Comparison of ENCODE assay signal across 8 cellular contexts in genomic region chr12:6336859-6337744, GRCh38. TPM values are rescaled to one million over a fixed set of nuclear protein-coding genes. Genes with fewer than 3 reads are reported as not detected.
A peak's percentile ranks its signal among the peaks of the same experiment; 100 is the strongest.
DNase-seq lines count a peak whose midpoint lies in the region; ATAC-seq, FAIRE-seq and TF ChIP-seq lines count a peak whose summit lies in the region.

No MANE protein-coding gene starts in this region.

- H3K9ac ChIP-seq in HCT116 (ENCODE audit: low read length) (peak overlapping the region; percentile 90), neural progenitor cell (no peak overlapping the region)

- H3K4me2 ChIP-seq in HCT116 (ENCODE audit: low read length): peak overlapping the region; percentile 97
- H3K4me2 ChIP-seq in neural progenitor cell: peak overlapping the region; percentile 74

- H3K4me1 ChIP-seq in HCT116 (ENCODE audit: control insufficient read depth in 1 of 2, insufficient read depth in 2 of 2, low read length in 2 of 2): peaks cover 56 to 81% of the 10 kb centered on the region in 2 experiments
- H3K4me1 ChIP-seq in neural progenitor cell: peaks cover 53% of the 10 kb centered on the region

- H3K4me3 ChIP-seq in HCT116 (replicated peaks in 1 of 2; ENCODE audit: low read depth in 1 of 2, low read length in 2 of 2): peak overlapping the region; percentile 58 to 64
- peak overlapping the region; percentile 37 for H3K4me3 ChIP-seq in neural progenitor cell

- H3K36me3 Mint-ChIP-seq in neural progenitor cell (peaks cover 12% of the 10 kb centered on the region), HFFc6 (ENCODE audit: low read depth) (peaks cover 17% of the 10 kb centered on the region; the same call in 1 of the 2 replicates)

- no peaks in the 10 kb centered on the region for H3K9me2 ChIP-seq in HCT116 (ENCODE audit: insufficient read depth)

- intact Hi-C loops in HCT116 (cut with micrococcal nuclease): loop anchor here (1.0 to 10.0 kb wide), 5 partner anchors 34 to 198 kb away; partner anchors contain the start of genes GAPDH and LTBR

- H3K4me1 Mint-ChIP-seq in neural progenitor cell (peaks cover 31% of the 10 kb centered on the region), HFFc6 (ENCODE audit: low read depth) (peaks cover 44% of the 10 kb centered on the region)

- H2AFZ ChIP-seq in HCT116 (ENCODE audit: low read depth, low read length, poor library complexity, severe bottlenecking) (no peak overlapping the region), neural progenitor cell (replicated peaks) (no peak overlapping the region)

- H3K27me3 ChIP-seq in HCT116 (ENCODE audit: insufficient read depth, low read length): no peaks in the 10 kb centered on the region
- H3K27me3 ChIP-seq in neural progenitor cell: no peaks in the 10 kb centered on the region

- H3K27ac ChIP-seq in HCT116 (ENCODE audit: low read depth, low read length) (peak overlapping the region; percentile 99), neural progenitor cell (peak overlapping the region; percentile 92)

- H3K9me3 ChIP-seq in HCT116 (ENCODE audit: control insufficient read depth in 1 of 2, insufficient read depth in 1 of 2, low read depth in 1 of 2, low read length in 2 of 2) (no peaks in the 10 kb centered on the region), neural progenitor cell (ENCODE audit: low read depth) (no peaks in the 10 kb centered on the region)

- H3K36me3 ChIP-seq in HCT116 (ENCODE audit: control insufficient read depth in 1 of 2, insufficient read depth in 2 of 2, low read length in 2 of 2): peaks cover 18 to 30% of the 10 kb centered on the region in 2 experiments
- H3K36me3 ChIP-seq in neural progenitor cell: no peaks in the 10 kb centered on the region

- DNase-seq in HCT116 (ENCODE audit: low read depth, low spot score) (no peak), UCSD-AML1 (lab: John Stamatoyannopoulos, UW; ENCODE audit: unreplicated experiment) (peak; percentile 87), neural progenitor cell (ENCODE audit: low spot score) (no peak), HFFc6 (no peak), RCC 7860 (ENCODE audit: low spot score) (no peak), frontal cortex (ENCODE audit: low spot score in 2 of 2) (no peak)
- peak; percentile 38 for DNase-seq in effector CD8-positive, alpha-beta T cell (lab: John Stamatoyannopoulos, UW)

- H4K20me1 ChIP-seq in HCT116 (ENCODE audit: insufficient read depth) (no peaks in the 10 kb centered on the region), neural progenitor cell (ENCODE audit: low read depth) (peaks cover 4% of the 10 kb centered on the region)

- TF ChIP-seq CTCF in HCT116 (IDR thresholded peaks at IDR 0.05 in 2 of 3, conservative IDR thresholded peaks at IDR 0.05 in 1 of 3; ENCODE audit: borderline replicate concordance in 1 of 3, insufficient read depth in 1 of 3, low read depth in 2 of 3, low read length in 2 of 3) (no peak), neural progenitor cell (IDR thresholded peaks at IDR 0.05) (no peak), HFFc6 (IDR thresholded peaks at IDR 0.05) (no peak)

- BruUV-seq in HCT116 (replicated peaks; lab: Mats Ljungman, UMichigan): TSS peak; percentile 93

- ATAC-seq in HCT116 (peak; percentile 4), GM19467 (IDR thresholded peaks at IDR 0.05; ENCODE audit: unreplicated experiment) (no peak)

- POLR2A ChIA-PET in HCT116 (lab: Charles Lee): interaction anchor here (0.7 to 2.9 kb wide), 23 partner anchors 9 to 276 kb away, joined by 3 to 34 read pairs (median 5); partner anchors contain the start of genes GAPDH, LTBR, SCNN1A and VAMP1

- no peaks in the 10 kb centered on the region for H3K9me3 Mint-ChIP-seq in neural progenitor cell
- no peaks in the 10 kb centered on the region for H3K9me3 Mint-ChIP-seq in HFFc6

- H3K27ac Mint-ChIP-seq in neural progenitor cell (no peak overlapping the region), HFFc6 (no peak overlapping the region)

- peaks cover 2% of the 10 kb centered on the region for H3K27me3 Mint-ChIP-seq in neural progenitor cell (ENCODE audit: insufficient read depth, low read depth)
- H3K27me3 Mint-ChIP-seq in HFFc6 (ENCODE audit: insufficient read depth): no peaks in the 10 kb centered on the region; the same call in 1 of the 2 replicates

- no peak for TF ChIP-seq POLR2A in HCT116 (IDR thresholded peaks at IDR 0.05; ENCODE audit: borderline replicate concordance, extremely low read depth, insufficient read depth, insufficient read length)

- peaks cover 44% of the 10 kb centered on the region for H3F3A ChIP-seq in neural progenitor cell (ENCODE audit: low read depth)

- CTCF ChIA-PET in HCT116 (lab: Charles Lee): interaction anchor here (0.5 to 2.1 kb wide), 9 partner anchors 9 to 270 kb away, joined by 3 to 15 read pairs (median 4); partner anchors contain the start of gene SCNN1A

- no peak for FAIRE-seq in RCC 7860 (lab: Jason Lieb, UNC)
- no peak for FAIRE-seq in frontal cortex (lab: Jason Lieb, UNC)

- H3K79me2 ChIP-seq in HCT116 (ENCODE audit: insufficient read depth, low read length) (peaks cover 96% of the 10 kb centered on the region), neural progenitor cell (ENCODE audit: low read depth) (peaks cover 75% of the 10 kb centered on the region)

- no peak for TF ChIP-seq RAD21 in HCT116 (IDR thresholded peaks at IDR 0.05; ENCODE audit: low read depth)

- RAD21 ChIA-PET in HCT116 (lab: Charles Lee; ENCODE audit: low non-redundant PET in 1 of 2, low total read pairs in 2 of 2, uncharacterized antibody in 2 of 2, unreplicated experiment in 2 of 2): interaction anchor here (0.6 to 1.6 kb wide), 5 partner anchors 8 to 128 kb away, joined by 3 to 7 read pairs (median 5); partner anchors contain the start of gene LTBR (in 1 of the 2)

- H3K4me3 Mint-ChIP-seq in neural progenitor cell (no peak overlapping the region), HFFc6 (no peak overlapping the region)

TF ChIP-seq in HCT116, 20 proteins besides CTCF, POLR2A, EP300 and RAD21:
- no peak for TF ChIP-seq FOSL1 (IDR thresholded peaks at IDR 0.05; ENCODE audit: low read depth)
- no peak for TF ChIP-seq ZNF274 (IDR thresholded peaks at IDR 0.05; ENCODE audit: low read depth, low read length)
- TF ChIP-seq, protein P1, sequence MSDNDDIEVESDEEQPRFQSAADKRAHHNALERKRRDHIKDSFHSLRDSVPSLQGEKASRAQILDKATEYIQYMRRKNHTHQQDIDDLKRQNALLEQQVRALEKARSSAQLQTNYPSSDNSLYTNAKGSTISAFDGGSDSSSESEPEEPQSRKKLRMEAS (IDR thresholded peaks at IDR 0.05): no peak
- TF ChIP-seq ATF3 (IDR thresholded peaks at IDR 0.05): no peak
- TF ChIP-seq POLR2AphosphoS5 (IDR thresholded peaks at IDR 0.05; ENCODE audit: low read depth, low read length): peak; percentile 24; the same call in 1 of the 2 replicates
- no peak for TF ChIP-seq ELF1 (IDR thresholded peaks at IDR 0.05; ENCODE audit: borderline replicate concordance, low read depth)
- TF ChIP-seq CEBPB (IDR thresholded peaks at IDR 0.05; ENCODE audit: low read depth): no peak
- TF ChIP-seq CBX3 (IDR thresholded peaks at IDR 0.05; ENCODE audit: low read depth): no peak

RNA-seq across cellular contexts. Expression of gene TNFRSF1A, which starts 4.8 kb away (rescaled TPM):
- total RNA-seq in HCT116 (2021; ENCODE audit: unreplicated experiment) (129 TPM), neural progenitor cell (ENCODE audit: low replicate concordance) (21.8 and 24.7 TPM in 2 replicates), frontal cortex (4.5 TPM)
- 91.0 and 116 TPM in 2 replicates for polyA plus RNA-seq in HCT116 (2012)
- 100 to 1,000 TPM; 105 to 122 (median 112) TPM for total RNA-seq in HFFc6 (2021; fragmentation: NEBNext Ultra II Directional; extraction: Animal tissue kit (Norgen Biotek cat#: 25700))

RNA-seq across cellular contexts. Expression of gene PLEKHG6, which starts 26.6 kb away (rescaled TPM):
- total RNA-seq in HCT116 (2021; ENCODE audit: unreplicated experiment) (27.4 TPM), neural progenitor cell (ENCODE audit: low replicate concordance) (0.86 and 1.7 TPM in 2 replicates), frontal cortex (under 0.01 TPM)
- 16.5 and 19.9 TPM in 2 replicates for polyA plus RNA-seq in HCT116 (2012)
- total RNA-seq in HFFc6 (2021; fragmentation: NEBNext Ultra II Directional; extraction: Animal tissue kit (Norgen Biotek cat#: 25700)): not detected

RNA-seq across cellular contexts. Expression of gene SCNN1A, which starts 38.3 kb away (rescaled TPM):
- total RNA-seq in HCT116 (2021; ENCODE audit: unreplicated experiment) (118 TPM), neural progenitor cell (ENCODE audit: low replicate concordance) (1.2 and 5.0 TPM in 2 replicates), frontal cortex (not detected)
- 150 and 159 TPM in 2 replicates for polyA plus RNA-seq in HCT116 (2012)
- under 1 TPM in 1 of 6 experiments, not detected in 5; 0.18 TPM for total RNA-seq in HFFc6 (2021; fragmentation: NEBNext Ultra II Directional; extraction: Animal tissue kit (Norgen Biotek cat#: 25700))

RNA-seq across cellular contexts. Expression of gene LTBR, which starts 46.9 kb away (rescaled TPM):
- 128 TPM for total RNA-seq in HCT116 (2021; ENCODE audit: unreplicated experiment)
- 91.2 and 100 TPM in 2 replicates for polyA plus RNA-seq in HCT116 (2012)
- 0.25 TPM in 1 of 2 replicates, not detected in the other for total RNA-seq in neural progenitor cell (ENCODE audit: low replicate concordance)
- total RNA-seq in HFFc6 (2021; fragmentation: NEBNext Ultra II Directional; extraction: Animal tissue kit (Norgen Biotek cat#: 25700)): 100 to 1,000 TPM in 3 of 6 experiments, 10 to 100 TPM in 3; 91.5 to 124 (median 106) TPM
- total RNA-seq in frontal cortex: 2.4 TPM

Comparison
In these comparisons a context has a peak if more than half of its experiments do, and no peak if none do; other contexts are left out.
1. DNase-seq: peak in UCSD-AML1 (single experiment) and effector CD8-positive, alpha-beta T cell (single experiment); none in HCT116 (single experiment), neural progenitor cell (single experiment), HFFc6 (single experiment), RCC 7860 (single experiment) and frontal cortex (0 of 2).
2. RNA of gene PLEKHG6, which starts 26.6 kb away (total RNA-seq): 27.4 TPM in HCT116 (single experiment); 0.86 to 1.7 TPM in neural progenitor cell, not detected in HFFc6 and under 0.01 TPM in frontal cortex (single experiment); every median in the first group is over 10 times any median in the second.
3. RNA of gene SCNN1A, which starts 38.3 kb away (total RNA-seq): 118 TPM in HCT116 (single experiment); 1.2 to 5.0 TPM in neural progenitor cell, 0.18 TPM in HFFc6 and not detected in frontal cortex (single experiment); every median in the first group is over 10 times any median in the second.